ENCODE assay signal across 28 cellular contexts in genomic region chr7:141322355-141322754, GRCh38.
DNase-seq lines count a peak whose midpoint lies in the region; ATAC-seq, FAIRE-seq and TF ChIP-seq lines count a peak whose summit lies in the region.
"Had no signal": no experiment of that assay in that cellular context is flagged by ENCODE, and none has a peak within 500 bp of the region (broad histone marks: within the 10 kb centered on the region; RNA-seq: fewer than 3 reads in every experiment).

No MANE protein-coding gene starts in this region.

- H3K23ac ChIP-seq in H9 (ENCODE audit: insufficient read length, low read depth, low read length) = no peak overlapping the region
- H3K23ac ChIP-seq in H1 (ENCODE audit: insufficient read length) = no peak overlapping the region

- H3K18ac ChIP-seq in H9 (ENCODE audit: insufficient read length, low read depth, low read length) = no peak overlapping the region
- H3K18ac ChIP-seq in H1 (ENCODE audit: extremely low read depth, low read length) = no peak overlapping the region

- TF ChIP-seq POLR2A in H1 (IDR thresholded peaks at IDR 0.05; ENCODE audit: control extremely low read depth in 1 of 2, low read depth in 2 of 2, low read length in 2 of 2) (no peak), right lobe of liver (IDR thresholded peaks at IDR 0.05) (no peak)

- no peaks in the 10 kb centered on the region for H3K27me3 Mint-ChIP-seq in H9 (ENCODE audit: low read depth)
- no peaks in the 10 kb centered on the region for H3K27me3 Mint-ChIP-seq in neural progenitor cell (ENCODE audit: insufficient read depth, low read depth)

- DNase-seq in H9 (no peak), H1 (ENCODE audit: low read depth in 1 of 2, low spot score in 2 of 2) (no peak), right lobe of liver (no peak), neural progenitor cell (ENCODE audit: low spot score) (no peak), psoas muscle (no peak), NK-92 (lab: John Stamatoyannopoulos, UW; ENCODE audit: unreplicated experiment) (no peak)
- no peak for DNase-seq in activated T-cell treated with anti-CD3 and anti-CD28 coated beads, Interleukin-2, amount 50 U/mL, for 48 hours
- DNase-seq: 8988T; ACHN; BE2C; C1 segment of cervical spinal cord; CD4-positive, alpha-beta memory T cell; CD4-positive, CD25-positive, alpha-beta regulatory T cell; CD8-positive, alpha-beta memory T cell; COR-L47; DMS 273 treated with DMSO at 0.1 percent for 48 hours; DMS153; DMS53; DMS79; DND-41; EL; GDM1 had no signal

- H4K8ac ChIP-seq in H9 (replicated peaks; ENCODE audit: insufficient read length, low read depth, low read length) (no peak overlapping the region), H1 (ENCODE audit: extremely low read depth, insufficient read depth, low read length) (no peak overlapping the region)

- CTCF ChIA-PET in H1 (lab: Charles Lee; ENCODE audit: partially characterized antibody) = interaction anchor here (0.7 to 1.1 kb wide), 3 partner anchors 26 to 333 kb away, joined by 3 to 4 read pairs (median 4); no protein-coding TSS in a partner anchor

- H2BK5ac ChIP-seq in H9 (ENCODE audit: insufficient read length, low read length) (no peak overlapping the region), H1 (ENCODE audit: low read depth, low read length) (no peak overlapping the region)

- 0 out of 2 replicates have a peak overlapping the region, but pooled peaks have one; percentile 29 for H3K14ac ChIP-seq in H9 (ENCODE audit: insufficient read depth, low read length)
- no peak overlapping the region for H3K14ac ChIP-seq in H1 (ENCODE audit: insufficient read length)

- H2AFZ ChIP-seq in H9 (ENCODE audit: low read length) (no peak overlapping the region), H1 (ENCODE audit: low read length) (no peak overlapping the region), neural progenitor cell (replicated peaks) (no peak overlapping the region)

- H2AK5ac ChIP-seq in H9 (ENCODE audit: insufficient read length, low read length) (no peak overlapping the region), H1 (ENCODE audit: low read depth, low read length) (0 out of 2 replicates have a peak overlapping the region, but pooled peaks have one; percentile 46)

- H3K4me1 ChIP-seq in H9 (ENCODE audit: insufficient read depth, low read length) (0 out of 2 replicates have a peak, but pooled peaks cover 10% of the 10 kb centered on the region), H1 (replicated peaks in 1 of 4; ENCODE audit: control insufficient read depth in 3 of 4, insufficient read depth in 4 of 4, low read length in 3 of 4) (peaks cover 0 to 13% (median 6%) of the 10 kb centered on the region in 4 experiments; a peak in 4 of 7 replicates), right lobe of liver (peaks cover 0 to 13% (median 0%) of the 10 kb centered on the region in 4 donors), neural progenitor cell (peaks cover 22% of the 10 kb centered on the region), psoas muscle (no peaks in the 10 kb centered on the region)
- H3K4me1 ChIP-seq: BE2C had no signal

- peaks cover 8% of the 10 kb centered on the region for H3F3A ChIP-seq in neural progenitor cell (ENCODE audit: low read depth)

- H4K91ac ChIP-seq in H9 (ENCODE audit: insufficient read length, low read depth, low read length) (no peak overlapping the region), H1 (replicated peaks; ENCODE audit: insufficient read length, low read length) (no peak overlapping the region)

- no peak overlapping the region for H2BK15ac ChIP-seq in H9 (ENCODE audit: low read depth, low read length)
- H2BK15ac ChIP-seq in H1 (ENCODE audit: low read length) = no peak overlapping the region

- H2BK12ac ChIP-seq in H9 (ENCODE audit: insufficient read length, low read depth, low read length) (no peak overlapping the region), H1 (ENCODE audit: low read depth, low read length) (no peak overlapping the region; the same call in 1 of the 2 replicates)

- H3K4me1 Mint-ChIP-seq in H9 (peaks cover 26 to 29% of the 10 kb centered on the region in 2 experiments), neural progenitor cell (peaks cover 19% of the 10 kb centered on the region)
- H3K4me1 Mint-ChIP-seq: CD14-positive monocyte; CD4-positive, alpha-beta memory T cell; CD4-positive, CD25-positive, alpha-beta regulatory T cell; CD8-positive, alpha-beta memory T cell had no signal

- FAIRE-seq in H1 (lab: Jason Lieb, UNC) = no peak
- FAIRE-seq: A204.1, GM12878, GM19239 had no signal

- H3K79me1 ChIP-seq in H9 (ENCODE audit: insufficient read depth, low read depth, low read length, poor library complexity, severe bottlenecking) = no peaks in the 10 kb centered on the region
- H3K79me1 ChIP-seq in H1 (ENCODE audit: low read depth, low read length) = peaks cover 2% of the 10 kb centered on the region; the same call in 1 of the 2 replicates

- H3K9me3 Mint-ChIP-seq in H9 = peaks cover 0 to 2% of the 10 kb centered on the region in 2 experiments; a peak in 3 of 5 replicates
- H3K9me3 Mint-ChIP-seq in neural progenitor cell = no peaks in the 10 kb centered on the region

- H3K27ac ChIP-seq in H9 (ENCODE audit: insufficient read length, low read depth, low read length) (no peak overlapping the region), H1 (ENCODE audit: low read depth, low read length) (no peak overlapping the region), right lobe of liver (no peak overlapping the region), neural progenitor cell (no peak overlapping the region), psoas muscle (no peak overlapping the region)
- H3K27ac ChIP-seq: BLaER1 had no signal

- no peak overlapping the region for H3K4me2 ChIP-seq in H9 (ENCODE audit: insufficient read depth, insufficient read length, low read length)
- no peak overlapping the region for H3K4me2 ChIP-seq in H1 (ENCODE audit: insufficient read depth in 1 of 2, low read depth in 2 of 2, low read length in 2 of 2)
- no peak overlapping the region for H3K4me2 ChIP-seq in neural progenitor cell
- H3K4me2 ChIP-seq: BLaER1 had no signal

- H3K36me3 Mint-ChIP-seq in H9 (ENCODE audit: insufficient read depth in 1 of 3, low read depth in 3 of 3) = peaks cover 0 to 5% (median 2%) of the 10 kb centered on the region in 3 experiments; a peak in 2 of 7 replicates
- no peaks in the 10 kb centered on the region for H3K36me3 Mint-ChIP-seq in neural progenitor cell
- H3K36me3 Mint-ChIP-seq: CD14-positive monocyte; CD4-positive, alpha-beta memory T cell; CD4-positive, CD25-positive, alpha-beta regulatory T cell; CD8-positive, alpha-beta memory T cell had no signal

- H3K4ac ChIP-seq in H9 (ENCODE audit: low read depth, low read length) (no peak overlapping the region), H1 (replicated peaks; ENCODE audit: insufficient read length, low read depth, low read length) (no peak overlapping the region)

- ATAC-seq in right lobe of liver (peak; percentile 53 to 86 (median 82)), HG02610 (IDR thresholded peaks at IDR 0.05; ENCODE audit: unreplicated experiment) (no peak), psoas muscle (no peak)
- ATAC-seq: GM12878 had no signal

- H3K23me2 ChIP-seq in H9 (ENCODE audit: insufficient read length, low read depth, low read length, poor library complexity, severe bottlenecking) (no peaks in the 10 kb centered on the region), H1 (ENCODE audit: low read depth, low read length) (no peaks in the 10 kb centered on the region)

- TF ChIP-seq CTCF in H9 (conservative IDR thresholded peaks at IDR 0.05) (no peak), H1 (IDR thresholded peaks at IDR 0.05; ENCODE audit: control extremely low read depth in 1 of 3, insufficient read depth in 1 of 3, low read depth in 1 of 3, low read length in 3 of 3) (no peak), right lobe of liver (IDR thresholded peaks at IDR 0.05) (no peak), neural progenitor cell (IDR thresholded peaks at IDR 0.05) (no peak), psoas muscle (IDR thresholded peaks at IDR 0.05) (no peak)

- TF ChIP-seq EP300 in H1 (IDR thresholded peaks at IDR 0.05; ENCODE audit: borderline replicate concordance in 1 of 2, low read depth in 2 of 2, low read length in 2 of 2) = no peak

- H3K56ac ChIP-seq in H9 (ENCODE audit: insufficient read length, low read depth, low read length) (no peak overlapping the region), H1 (replicated peaks; ENCODE audit: insufficient read length, low read depth, low read length) (no peak overlapping the region)

- no peak overlapping the region for H3K9ac ChIP-seq in H9 (ENCODE audit: extremely low read depth, insufficient read length, low read length)
- no peak overlapping the region for H3K9ac ChIP-seq in H1 (replicated peaks in 1 of 4; ENCODE audit: extremely low read depth in 1 of 4, low read depth in 3 of 4, low read length in 3 of 4)
- no peak overlapping the region for H3K9ac ChIP-seq in neural progenitor cell
- H3K9ac ChIP-seq: BLaER1 had no signal

- H2BK120ac ChIP-seq in H9 (ENCODE audit: low read depth, low read length, poor library complexity, severe bottlenecking) = no peak overlapping the region
- no peak overlapping the region for H2BK120ac ChIP-seq in H1 (replicated peaks; ENCODE audit: low read depth, low read length)

- TF ChIP-seq RAD21 in H1 (IDR thresholded peaks at IDR 0.05 in 1 of 2, conservative IDR thresholded peaks at IDR 0.05 in 1 of 2; ENCODE audit: low read depth in 2 of 2, low read length in 2 of 2) = no peak

- peaks cover 0 to 4% (median 0%) of the 10 kb centered on the region in 4 experiments; a peak in 1 of 8 replicates for H3K36me3 ChIP-seq in H1 (ENCODE audit: control insufficient read depth in 2 of 4, insufficient read depth in 4 of 4, low read length in 3 of 4)
- H3K36me3 ChIP-seq in right lobe of liver = no peaks in the 10 kb centered on the region
- H3K36me3 ChIP-seq in neural progenitor cell = no peaks in the 10 kb centered on the region
- no peaks in the 10 kb centered on the region for H3K36me3 ChIP-seq in psoas muscle (ENCODE audit: insufficient read depth in 1 of 2, low read depth in 1 of 2)
- H3K36me3 ChIP-seq: BE2C, BLaER1 had no signal

- POLR2A ChIA-PET in H1 (lab: Charles Lee; ENCODE audit: partially characterized antibody) = no interaction called here

- H3K4me3 Mint-ChIP-seq in H9 = no peak overlapping the region
- no peak overlapping the region for H3K4me3 Mint-ChIP-seq in neural progenitor cell
- H3K4me3 Mint-ChIP-seq: CD14-positive monocyte; CD4-positive, alpha-beta memory T cell; CD4-positive, CD25-positive, alpha-beta regulatory T cell; CD8-positive, alpha-beta memory T cell had no signal

- no peak overlapping the region for H3K27ac Mint-ChIP-seq in H9
- peak overlapping the region; percentile 52 for H3K27ac Mint-ChIP-seq in neural progenitor cell
- H3K27ac Mint-ChIP-seq: CD14-positive monocyte; CD4-positive, alpha-beta memory T cell; CD4-positive, CD25-positive, alpha-beta regulatory T cell; CD8-positive, alpha-beta memory T cell had no signal

- no peak overlapping the region for H4K5ac ChIP-seq in H9 (ENCODE audit: insufficient read length, low read depth, low read length)
- no peak overlapping the region for H4K5ac ChIP-seq in H1 (ENCODE audit: insufficient read length, low read depth, low read length)

- WGBS in H9 (ENCODE audit: extremely low coverage, insufficient read length, low lambda C conversion rate) = no CpG with 5 or more reads among the region's 6 CpGs
- WGBS in H1 (ENCODE audit: extremely low coverage in 1 of 2, insufficient coverage in 1 of 2, insufficient read length in 1 of 2, insufficient replicate concordance in 2 of 2, low coverage in 1 of 2, low lambda C conversion rate in 2 of 2, missing lambda C conversion rate in 1 of 2), 2 experiments = 87% methylated on average over 6 of the region's 6 CpGs; no CpG with 5 or more reads in 1 of the 2 experiments
- WGBS in right lobe of liver (ENCODE audit: insufficient coverage, low coverage, low lambda C conversion rate, missing lambda C conversion rate) = 38% methylated on average over 6 of the region's 6 CpGs
- WGBS in psoas muscle, 3 donors = 85 to 88% (median 87%) methylated on average over 6 of the region's 6 CpGs

- no peak overlapping the region for H3K4me3 ChIP-seq in H1 (ENCODE audit: extremely low read depth in 1 of 4, insufficient read depth in 2 of 4, low read depth in 3 of 4, low read length in 4 of 4)
- H3K4me3 ChIP-seq in right lobe of liver = no peak overlapping the region
- H3K4me3 ChIP-seq in neural progenitor cell = no peak overlapping the region
- H3K4me3 ChIP-seq in psoas muscle = no peak overlapping the region
- H3K4me3 ChIP-seq: BLaER1, GM12878 had no signal

- H3K79me2 ChIP-seq in H9 (ENCODE audit: insufficient read depth, low read length) (no peaks in the 10 kb centered on the region), H1 (ENCODE audit: control insufficient read depth in 1 of 2, insufficient read depth in 2 of 2, low read length in 2 of 2) (no peaks in the 10 kb centered on the region), neural progenitor cell (ENCODE audit: low read depth) (no peaks in the 10 kb centered on the region)

- H3K9me3 ChIP-seq in H9 (ENCODE audit: control insufficient read depth, low read depth, low read length) (no peaks in the 10 kb centered on the region), H1 (ENCODE audit: insufficient read depth in 2 of 2, low read depth in 1 of 2, low read length in 1 of 2) (peaks cover 0 to 6% of the 10 kb centered on the region in 2 experiments; a peak in 1 of 4 replicates), right lobe of liver (no peaks in the 10 kb centered on the region), neural progenitor cell (ENCODE audit: low read depth) (no peaks in the 10 kb centered on the region), psoas muscle (no peaks in the 10 kb centered on the region)
- H3K9me3 ChIP-seq: BE2C, BLaER1 had no signal

- no peaks in the 10 kb centered on the region for H3K27me3 ChIP-seq in H9 (ENCODE audit: insufficient read depth, low read length)
- H3K27me3 ChIP-seq in H1 (replicated peaks in 1 of 4; ENCODE audit: control insufficient read depth in 3 of 4, extremely low read depth in 1 of 4, insufficient read depth in 3 of 4, low read length in 3 of 4) = no peaks in the 10 kb centered on the region
- no peaks in the 10 kb centered on the region for H3K27me3 ChIP-seq in right lobe of liver
- no peaks in the 10 kb centered on the region for H3K27me3 ChIP-seq in neural progenitor cell
- no peaks in the 10 kb centered on the region for H3K27me3 ChIP-seq in psoas muscle (ENCODE audit: insufficient read depth in 3 of 3, low read length in 2 of 3)
- H3K27me3 ChIP-seq: BE2C, BLaER1 had no signal

- no peak overlapping the region for H3T11ph ChIP-seq in H9 (ENCODE audit: low read length)

- intact Hi-C loops in right lobe of liver (cut with DNase I) (no loop called here), psoas muscle (cut with DNase I) (loop anchor here in 1 of 2 donors (10.0 kb wide), 1 partner anchor 202 kb away; no protein-coding TSS in a partner anchor)

- H2BK20ac ChIP-seq in H9 (ENCODE audit: low read depth, low read length, poor library complexity, severe bottlenecking) (no peak overlapping the region), H1 (ENCODE audit: low read length) (no peak overlapping the region)

- H4K20me1 ChIP-seq in H9 (ENCODE audit: control insufficient read depth, insufficient read depth, insufficient read length) (no peaks in the 10 kb centered on the region), H1 (replicated peaks in 1 of 2; ENCODE audit: control insufficient read depth in 1 of 2, insufficient read depth in 2 of 2, low read length in 2 of 2) (no peaks in the 10 kb centered on the region), neural progenitor cell (ENCODE audit: low read depth) (peaks cover 6% of the 10 kb centered on the region)
- H4K20me1 ChIP-seq: BLaER1 had no signal

Comparison
In these comparisons a context has a peak if more than half of its experiments do, and no peak if none do; other contexts are left out.
1. ATAC-seq: peak in right lobe of liver (4 of 4); none in HG02610 (single experiment) and psoas muscle (0 of 4).